Comparison of ENCODE assay signal across 8 cellular contexts in genomic region chr16:30657866-30658730, GRCh38. TPM values are rescaled to one million over a fixed set of nuclear protein-coding genes. Genes with fewer than 3 reads are reported as not detected.
A peak's percentile ranks its signal among the peaks of the same experiment; 100 is the strongest.
DNase-seq lines count a peak whose midpoint lies in the region; ATAC-seq and TF ChIP-seq lines count a peak whose summit lies in the region.

Gene FBRS (plus strand): TSS chr16:30658431. CDS start chr16:30659519, 1,088 bp downstream.

- no peaks in the 10 kb centered on the region for H3K9me3 ChIP-seq in adipocyte (ENCODE audit: control insufficient read depth, low read length)
- no peaks in the 10 kb centered on the region for H3K9me3 ChIP-seq in cardiac muscle cell (ENCODE audit: low read depth)
- no peaks in the 10 kb centered on the region for H3K9me3 ChIP-seq in trophoblast cell (ENCODE audit: insufficient read depth, low read depth, low read length)

- peak within 1 kb of the TSS; percentile 83 for H4K91ac ChIP-seq in trophoblast cell (ENCODE audit: low read depth, low read length)

- peak within 1 kb of the TSS; percentile 89 for H2BK120ac ChIP-seq in trophoblast cell (ENCODE audit: insufficient read depth, low read length, poor library complexity)

- peaks cover 7% of the 10 kb centered on the region for H3K36me3 Mint-ChIP-seq in type B pancreatic cell

- peak within 1 kb of the TSS; percentile 41 for H2AK5ac ChIP-seq in trophoblast cell (ENCODE audit: low read length)

- H3K36me3 ChIP-seq in adipocyte (ENCODE audit: control insufficient read depth, insufficient read depth, low read length, severe bottlenecking) = peaks cover 54% of the 10 kb centered on the region
- H3K36me3 ChIP-seq in cardiac muscle cell = peaks cover 17% of the 10 kb centered on the region
- H3K36me3 ChIP-seq in trophoblast cell (ENCODE audit: control insufficient read depth in 1 of 2, insufficient read depth in 2 of 2, low read length in 2 of 2) = peaks cover 49 to 53% of the 10 kb centered on the region in 2 experiments

- peaks cover 28% of the 10 kb centered on the region for H3K4me1 ChIP-seq in adipocyte (ENCODE audit: control insufficient read depth, insufficient read depth, low read length)
- H3K4me1 ChIP-seq in cardiac muscle cell (ENCODE audit: low read depth) = peaks cover 8% of the 10 kb centered on the region
- peaks cover 16 to 18% of the 10 kb centered on the region in 2 experiments for H3K4me1 ChIP-seq in trophoblast cell (ENCODE audit: control insufficient read depth in 1 of 2, insufficient read depth in 2 of 2, low read length in 2 of 2)

- no peaks in the 10 kb centered on the region for H3K27me3 Mint-ChIP-seq in type B pancreatic cell

- H2BK5ac ChIP-seq in trophoblast cell (ENCODE audit: low read depth, low read length, poor library complexity) = peak within 1 kb of the TSS; percentile 98

- H3K4me1 Mint-ChIP-seq in type B pancreatic cell (ENCODE audit: unreplicated experiment) = peaks cover 23% of the 10 kb centered on the region

- no peak within 1 kb of the TSS for H2BK12ac ChIP-seq in trophoblast cell (ENCODE audit: low read length)

- peak within 1 kb of the TSS; percentile 92 for H3K14ac ChIP-seq in trophoblast cell (ENCODE audit: low read length)

- H3K27ac Mint-ChIP-seq in type B pancreatic cell = peak within 1 kb of the TSS; percentile 99

- peaks cover 22% of the 10 kb centered on the region for H3K79me1 ChIP-seq in trophoblast cell (ENCODE audit: low read length)

- peaks cover 18% of the 10 kb centered on the region for H3K79me2 ChIP-seq in trophoblast cell (ENCODE audit: control insufficient read depth, insufficient read depth, low read length, poor library complexity)

- peak within 1 kb of the TSS; percentile 65 for H2AFZ ChIP-seq in trophoblast cell (ENCODE audit: insufficient read depth, low read length, poor library complexity)

- peak; percentile 72 for ATAC-seq in HG02759 (IDR thresholded peaks at IDR 0.05; ENCODE audit: unreplicated experiment)

- peak within 1 kb of the TSS; percentile 96 for H3K27ac ChIP-seq in cardiac muscle cell
- peak within 1 kb of the TSS; percentile 99 for H3K27ac ChIP-seq in trophoblast cell (ENCODE audit: low read depth, low read length)

- H3K27me3 ChIP-seq in adipocyte (replicated peaks; ENCODE audit: control insufficient read depth, insufficient read depth, low read length) (no peaks in the 10 kb centered on the region), cardiac muscle cell (no peaks in the 10 kb centered on the region), trophoblast cell (ENCODE audit: insufficient read depth, low read length) (no peaks in the 10 kb centered on the region)

- H4K8ac ChIP-seq in trophoblast cell (ENCODE audit: low read depth, low read length) = peak within 1 kb of the TSS; percentile 93

- H3K4ac ChIP-seq in trophoblast cell (ENCODE audit: low read depth, low read length) = peak within 1 kb of the TSS; percentile 62

- H4K12ac ChIP-seq in trophoblast cell (ENCODE audit: low read depth, low read length) = peak within 1 kb of the TSS; percentile 83

- peak within 1 kb of the TSS; percentile 98 for H3K4me3 Mint-ChIP-seq in type B pancreatic cell

- peak within 1 kb of the TSS; percentile 98 for H3K9ac ChIP-seq in adipocyte (ENCODE audit: low read length)
- H3K9ac ChIP-seq in trophoblast cell (ENCODE audit: low read length) = peak within 1 kb of the TSS; percentile 100

- H3K4me2 ChIP-seq in trophoblast cell (ENCODE audit: low read length) = peak within 1 kb of the TSS; percentile 92

- no peaks in the 10 kb centered on the region for H3K9me3 Mint-ChIP-seq in type B pancreatic cell

- TF ChIP-seq CTCF in GM12872 (IDR thresholded peaks at IDR 0.05; ENCODE audit: insufficient read depth, low read depth, low read length) (peak; percentile 75), cardiac muscle cell (IDR thresholded peaks at IDR 0.05; ENCODE audit: low read depth, low read length) (peak; percentile 79), type B pancreatic cell (conservative IDR thresholded peaks at IDR 0.05) (peak; percentile 85)

- no CpG with 5 or more reads among the region's 86 CpGs for WGBS in trophoblast cell (ENCODE audit: extremely low coverage, insufficient coverage, insufficient read length)

- peak within 1 kb of the TSS; percentile 91 for H3K18ac ChIP-seq in trophoblast cell (ENCODE audit: low read length)

- H3K23ac ChIP-seq in trophoblast cell (ENCODE audit: low read length) = no peak within 1 kb of the TSS

- peak within 1 kb of the TSS; percentile 95 for H3K4me3 ChIP-seq in adipocyte (ENCODE audit: low read length)
- peak within 1 kb of the TSS; percentile 95 for H3K4me3 ChIP-seq in cardiac muscle cell
- H3K4me3 ChIP-seq in trophoblast cell (ENCODE audit: low read depth, low read length) = peak within 1 kb of the TSS; percentile 95

- DNase-seq in NCI-H1417 (lab: John Stamatoyannopoulos, UW) = peak; percentile 97 to 100 (median 100)
- DNase-seq in SW480 (ENCODE audit: low spot score) = peak; percentile 99
- peak; percentile 100 for DNase-seq in adipocyte (ENCODE audit: low read depth)
- peak; percentile 100 for DNase-seq in cardiac muscle cell (ENCODE audit: low read depth in 1 of 2, low spot score in 1 of 2)
- peak; percentile 100 for DNase-seq in trophoblast cell
- peak; percentile 99 for DNase-seq in type B pancreatic cell (ENCODE audit: extremely low spot score, unreplicated experiment)

RNA-seq across cellular contexts. Expression of gene FBRS, which starts in this region (rescaled TPM):
- total RNA-seq in cardiac muscle cell (47.0 and 55.4 TPM in 2 replicates), type B pancreatic cell (ENCODE audit: low replicate concordance) (77.3 and 78.2 TPM in 2 replicates)
- polyA plus RNA-seq in cardiac muscle cell = 21.2 and 25.8 TPM in 2 replicates
- polyA plus RNA-seq in trophoblast cell (2013) = 128 and 134 TPM in 2 replicates

Comparison
In these comparisons a context has a peak if more than half of its experiments do, and no peak if none do; other contexts are left out.
1. Peak in every context shown above with its lines: DNase-seq, ATAC-seq, H3K4me3 ChIP-seq and H3K27ac ChIP-seq.